31 cellular contexts compared by ENCODE assay signal in genomic region chr3:109902549-109902948, GRCh38.
"Had no signal": no experiment of that assay in that cellular context is flagged by ENCODE, and none has a peak within 500 bp of the region (broad histone marks: within the 10 kb centered on the region; RNA-seq: fewer than 3 reads in every experiment).

No MANE protein-coding gene starts in this region.

- H3K4me1 ChIP-seq: adrenal gland, ascending aorta had no signal

- ATAC-seq: activated CD8-positive, alpha-beta T cell treated with anti-CD3 and anti-CD28 coated beads for 36 hours; activated naive CD4-positive, alpha-beta T cell treated with anti-CD3 and anti-CD28 coated beads, Interleukin-2, amount 50 U/mL, for 72 hours; activated T-cell treated with anti-CD3 and anti-CD28 coated beads, Interleukin-2, amount 50 U/mL, for 4 hours; activated T-cell treated with anti-CD3 and anti-CD28 coated beads, Interleukin-2, amount 50 U/mL, for 72 hours; activated T-helper 17 cell treated with anti-CD3 and anti-CD28 coated beads, Interleukin-2, amount 50 U/mL, for 72 hours had no signal

- DNase-seq: activated B cell treated with CpG ODN at 0.5 μM for 24 hours; activated CD4-positive, alpha-beta memory T cell treated with anti-CD3 and anti-CD28 coated beads for 36 hours; activated CD4-positive, alpha-beta T cell treated with anti-CD3 and anti-CD28 coated beads for 4 hours; activated CD4-positive, alpha-beta T cell treated with anti-CD3 and anti-CD28 coated beads, Interleukin-2, amount 10 ng/mL, durations not matched to agents 24 days and 14 days; activated CD4-positive, alpha-beta T cell treated with anti-CD3 and anti-CD28 coated beads, Interleukin-2, amount 50 U/mL, for 1 hour; activated CD4-positive, alpha-beta T cell treated with anti-CD3 and anti-CD28 coated beads, Interleukin-2, amount 50 U/mL, for 4 hours; activated CD4-positive, CD25-positive, alpha-beta regulatory T cell treated with anti-CD3 and anti-CD28 coated beads, Interleukin-2, amount 50 U/mL, for 72 hours; activated CD8-positive, alpha-beta memory T cell treated with anti-CD3 and anti-CD28 coated beads, Interleukin-2, amount 50 U/mL, for 4 hours; activated CD8-positive, alpha-beta T cell treated with anti-CD3 and anti-CD28 coated beads for 36 hours; activated effector memory CD4-positive, alpha-beta T cell treated with anti-CD3 and anti-CD28 coated beads, Interleukin-2, amount 50 U/mL, for 16 hours; activated gamma-delta T cell treated with Interleukin-2 at 50 U/mL for 16 hours; activated naive CD4-positive, alpha-beta T cell; activated naive CD4-positive, alpha-beta T cell treated with anti-CD3 and anti-CD28 coated beads for 36 hours; activated naive CD4-positive, alpha-beta T cell treated with anti-CD3 and anti-CD28 coated beads, Interleukin-2, amount 50 U/mL, for 16 hours; activated naive CD8-positive, alpha-beta T cell treated with anti-CD3 and anti-CD28 coated beads for 36 hours; activated T-cell treated with anti-CD3 and anti-CD28 coated beads for 4 hours; activated T-cell treated with anti-CD3 and anti-CD28 coated beads, Interleukin-2, amount 50 U/mL, for 1 hour; activated T-cell treated with anti-CD3 and anti-CD28 coated beads, Interleukin-2, amount 50 U/mL, for 4 hours; activated T-cell treated with anti-CD3 and anti-CD28 coated beads, Interleukin-2, amount 50 U/mL, for 72 hours; adrenal gland; amniotic stem cell; caudate nucleus; cerebellar nuclear complex; T-helper 1 cell; T-helper 2 cell; T-helper 9 cell had no signal

- H3K4me3 ChIP-seq: adrenal gland, ascending aorta, cardiac muscle cell had no signal

- H3K27ac ChIP-seq: adrenal gland, ascending aorta, cardiac muscle cell, VCaP had no signal

- H3K9me3 ChIP-seq: adrenal gland, ascending aorta had no signal

- H3K27me3 ChIP-seq: adrenal gland, ascending aorta, cardiac muscle cell had no signal

- H3K36me3 ChIP-seq: adrenal gland, ascending aorta, cardiac muscle cell had no signal
